ENCODE assay signal across 12 cellular contexts in genomic region chr1:77594366-77595112, GRCh38.
DNase-seq lines count a peak whose midpoint lies in the region; ATAC-seq and TF ChIP-seq lines count a peak whose summit lies in the region.
"Had no signal": no experiment of that assay in that cellular context is flagged by ENCODE, and none has a peak within 500 bp of the region (broad histone marks: within the 10 kb centered on the region; RNA-seq: fewer than 3 reads in every experiment).

No MANE protein-coding gene starts in this region.

- intact Hi-C loops in natural killer cell (cut with micrococcal nuclease) = no loop called here

- peaks cover 9% of the 10 kb centered on the region for H3K36me3 ChIP-seq in CD4-positive, CD25-positive, alpha-beta regulatory T cell (ENCODE audit: control insufficient read depth, insufficient read depth, low read length)

- H3K9me3 ChIP-seq in CD4-positive, CD25-positive, alpha-beta regulatory T cell (ENCODE audit: control insufficient read depth in 2 of 2, low read length in 2 of 2) = no peaks in the 10 kb centered on the region

- H3K4me3 ChIP-seq in CD4-positive, CD25-positive, alpha-beta regulatory T cell (ENCODE audit: low read depth, low read length) = no peak overlapping the region
- H3K4me3 ChIP-seq: lung had no signal

- no peaks in the 10 kb centered on the region for H3K27me3 Mint-ChIP-seq in CD4-positive, CD25-positive, alpha-beta regulatory T cell
- H3K27me3 Mint-ChIP-seq in natural killer cell (ENCODE audit: low read depth in 2 of 2) = no peaks in the 10 kb centered on the region

- H3K9me3 Mint-ChIP-seq in CD4-positive, CD25-positive, alpha-beta regulatory T cell = peaks cover 0 to 1% (median 0%) of the 10 kb centered on the region in 7 donors
- H3K9me3 Mint-ChIP-seq in natural killer cell = no peaks in the 10 kb centered on the region
- H3K9me3 Mint-ChIP-seq: WTC11 had no signal

- H3K27ac Mint-ChIP-seq in CD4-positive, CD25-positive, alpha-beta regulatory T cell = peak overlapping the region in 2 of 3 donors; percentile 12 to 45
- H3K27ac Mint-ChIP-seq in natural killer cell = no peak overlapping the region
- H3K27ac Mint-ChIP-seq: WTC11 had no signal

- no peaks in the 10 kb centered on the region for H3K4me1 ChIP-seq in CD4-positive, CD25-positive, alpha-beta regulatory T cell (ENCODE audit: control insufficient read depth, insufficient read depth, low read length, poor library complexity, severe bottlenecking)

- peaks cover 19 to 53% (median 40%) of the 10 kb centered on the region in 4 donors for H3K4me1 Mint-ChIP-seq in CD4-positive, CD25-positive, alpha-beta regulatory T cell
- H3K4me1 Mint-ChIP-seq in natural killer cell = peaks cover 10 to 12% of the 10 kb centered on the region in 2 donors
- H3K4me1 Mint-ChIP-seq: WTC11 had no signal

- peaks cover 31% of the 10 kb centered on the region for H3K36me3 Mint-ChIP-seq in CD4-positive, CD25-positive, alpha-beta regulatory T cell
- H3K36me3 Mint-ChIP-seq in natural killer cell = no peaks in the 10 kb centered on the region
- H3K36me3 Mint-ChIP-seq: WTC11 had no signal

- no peak overlapping the region for H3K27ac ChIP-seq in CD4-positive, CD25-positive, alpha-beta regulatory T cell (ENCODE audit: insufficient read depth, low read length, poor library complexity, severe bottlenecking)

- DNase-seq in CD4-positive, CD25-positive, alpha-beta regulatory T cell = no peak
- DNase-seq in RKO (ENCODE audit: low spot score) = no peak
- DNase-seq in COLO829 (ENCODE audit: low spot score) = no peak
- no peak for DNase-seq in natural killer cell
- DNase-seq in NCI-H1694 (lab: John Stamatoyannopoulos, UW) = no peak
- DNase-seq: stimulated activated naive CD4-positive, alpha-beta T cell had no signal

- TF ChIP-seq CTCF in natural killer cell (IDR thresholded peaks at IDR 0.05) = no peak

- H3K27me3 ChIP-seq in CD4-positive, CD25-positive, alpha-beta regulatory T cell (ENCODE audit: control insufficient read depth, insufficient read depth, low read length) = no peaks in the 10 kb centered on the region

- ATAC-seq in CD4-positive, CD25-positive, alpha-beta regulatory T cell (ENCODE audit: low read depth in 2 of 2) = no peak
- ATAC-seq in GM19035 (IDR thresholded peaks at IDR 0.05; ENCODE audit: unreplicated experiment) (peak; percentile 84), HG02623 (IDR thresholded peaks at IDR 0.05; ENCODE audit: unreplicated experiment) (peak; percentile 94), HG03469 (IDR thresholded peaks at IDR 0.05; ENCODE audit: unreplicated experiment) (peak; percentile 82), natural killer cell (no peak)
- ATAC-seq: esophagus mucosa, WTC11 had no signal

- H3K4me3 Mint-ChIP-seq in CD4-positive, CD25-positive, alpha-beta regulatory T cell = no peak overlapping the region
- no peak overlapping the region for H3K4me3 Mint-ChIP-seq in natural killer cell
- H3K4me3 Mint-ChIP-seq: WTC11 had no signal

Comparison
In these comparisons a context has a peak if more than half of its experiments do, and no peak if none do; other contexts are left out.
1. ATAC-seq: peak in GM19035 (single experiment), HG02623 (single experiment) and HG03469 (single experiment); none in CD4-positive, CD25-positive, alpha-beta regulatory T cell (0 of 2) and natural killer cell (0 of 3).
2. H3K27ac Mint-ChIP-seq: peak in CD4-positive, CD25-positive, alpha-beta regulatory T cell (2 of 3); none in natural killer cell (0 of 2).